14 cellular contexts compared by ENCODE assay signal in the genomic region with DNA sequence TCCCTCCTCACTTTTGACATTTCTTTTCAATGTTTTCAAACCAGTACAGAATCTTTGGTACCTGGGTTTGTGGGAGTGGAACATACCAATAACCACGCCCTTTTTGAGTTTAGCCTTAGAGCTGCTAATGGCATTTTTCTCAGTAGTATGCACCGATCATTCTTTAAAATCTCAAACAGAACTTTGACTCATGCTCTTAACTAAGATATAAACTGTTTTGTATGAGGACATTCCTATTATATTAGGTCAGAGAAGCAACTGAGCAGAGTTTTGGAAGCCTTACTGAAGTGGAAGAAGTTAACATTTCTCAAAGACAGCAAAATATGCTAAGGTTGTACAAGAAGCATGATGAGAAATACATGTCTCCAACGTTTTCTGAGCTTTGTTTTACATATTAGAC.
DNase-seq lines count a peak whose midpoint lies in the region; ATAC-seq, FAIRE-seq and TF ChIP-seq lines count a peak whose summit lies in the region.
"Had no signal": no experiment of that assay in that cellular context is flagged by ENCODE, and none has a peak within 500 bp of the region (broad histone marks: within the 10 kb centered on the region; RNA-seq: fewer than 3 reads in every experiment).

No MANE protein-coding gene starts in this region.

- DNase-seq in HTR-8/SVneo (ENCODE audit: insufficient read length, low spot score) (peak; percentile 14), astrocyte of the spinal cord (ENCODE audit: low read depth, low spot score) (peak; percentile 79), iris pigment epithelial cell (ENCODE audit: low read depth) (peak; percentile 27), upper lobe of right lung (no peak), NCI-H1417 (lab: John Stamatoyannopoulos, UW) (no peak), NCI-H1436 (lab: John Stamatoyannopoulos, UW) (no peak)
- DNase-seq: activated CD4-positive, alpha-beta T cell treated with anti-CD3 and anti-CD28 coated beads, Interleukin-2, amount 50 U/mL, for 48 hours; dermis blood vessel endothelial cell; islet precursor cell; NCI-H2107; SIG-M5; stimulated activated CD4-positive, alpha-beta T cell treated with anti-CD3 and anti-CD28 coated beads, Interleukin-1b, Interleukin-23, amount 100 ng/mL, for 48 hours had no signal

- no peaks in the 10 kb centered on the region for H3K4me1 ChIP-seq in upper lobe of right lung

- no peaks in the 10 kb centered on the region for H3K36me3 ChIP-seq in upper lobe of right lung

- TF ChIP-seq CTCF in astrocyte of the spinal cord (IDR thresholded peaks at IDR 0.05; ENCODE audit: low read depth, low read length) (no peak), upper lobe of right lung (IDR thresholded peaks at IDR 0.05) (no peak)

- no peak overlapping the region for H3K27ac ChIP-seq in upper lobe of right lung

- no peaks in the 10 kb centered on the region for H3K27me3 ChIP-seq in upper lobe of right lung

- intact Hi-C loops in upper lobe of right lung (cut with DNase I) = no loop called here

- H3K9me3 ChIP-seq in upper lobe of right lung = no peaks in the 10 kb centered on the region

- FAIRE-seq in HTR-8/SVneo (lab: Jason Lieb, UNC) = no peak
- FAIRE-seq: G401.6 had no signal

- no peak overlapping the region for H3K4me3 ChIP-seq in astrocyte of the spinal cord (ENCODE audit: low read depth, low read length)
- H3K4me3 ChIP-seq in upper lobe of right lung = no peak overlapping the region

- in situ Hi-C loops in astrocyte of the spinal cord (cut with HindIII; ENCODE audit: low sequenced_read_pairs) = no loop called here

- ATAC-seq in upper lobe of right lung (peak; percentile 30), HG03520 (IDR thresholded peaks at IDR 0.05; ENCODE audit: unreplicated experiment) (no peak)

Comparison
In these comparisons a context has a peak if more than half of its experiments do, and no peak if none do; other contexts are left out.
1. DNase-seq: peak in HTR-8/SVneo (single experiment), astrocyte of the spinal cord (single experiment) and iris pigment epithelial cell (single experiment); none in upper lobe of right lung (single experiment), NCI-H1417 (0 of 3) and NCI-H1436 (single experiment).